ENCODE assay signal across 25 cellular contexts in genomic region chr4:57220734-57221133, GRCh38.
"Had no signal": no experiment of that assay in that cellular context is flagged by ENCODE, and none has a peak within 500 bp of the region (broad histone marks: within the 10 kb centered on the region; RNA-seq: fewer than 3 reads in every experiment).

No MANE protein-coding gene starts in this region.

- H3K4me1 ChIP-seq: colonic mucosa, left lung, upper lobe of left lung had no signal

- H3K27ac ChIP-seq: colonic mucosa, dorsolateral prefrontal cortex, epithelial cell of prostate, left lung, thoracic aorta, upper lobe of left lung had no signal

- H3K4me3 Mint-ChIP-seq: activated naive CD4-positive, alpha-beta T cell treated with anti-CD3 and anti-CD28 coated beads for 36 hours; activated naive CD8-positive, alpha-beta T cell treated with anti-CD3 and anti-CD28 coated beads, Interleukin-2, amount 10 ng/mL, durations not matched to agents 7 days and 5 days; activated T-cell treated with anti-CD3 and anti-CD28 coated beads, Interleukin-2, amount 50 U/mL, for 72 hours; immature natural killer cell; mesothelial cell of epicardium; natural killer cell; T-helper 1 cell treated with Interleukin-12 subunit alpha and Interleukin-12 subunit beta and Interleukin-4 antibody, amounts not matched to agents 30 μg/mL and 1 μg/mL, for 36 hours; WTC11 had no signal

- H3K27me3 ChIP-seq: colonic mucosa, dorsolateral prefrontal cortex, left lung, upper lobe of left lung had no signal

- H3K4me1 Mint-ChIP-seq: activated naive CD8-positive, alpha-beta T cell treated with anti-CD3 and anti-CD28 coated beads, Interleukin-2, amount 10 ng/mL, durations not matched to agents 7 days and 5 days; immature natural killer cell; mesothelial cell of epicardium; natural killer cell had no signal

- H3K36me3 ChIP-seq: colonic mucosa, left lung, thoracic aorta, upper lobe of left lung had no signal

- FAIRE-seq: bronchial epithelial cell had no signal

- DNase-seq: activated CD4-positive, alpha-beta T cell treated with anti-CD3 and anti-CD28 coated beads, Interleukin-2, amount 50 U/mL, for 4 hours; activated CD8-positive, alpha-beta memory T cell treated with anti-CD3 and anti-CD28 coated beads, Interleukin-2, amount 50 U/mL, for 48 hours; activated effector memory CD4-positive, alpha-beta T cell treated with Interleukin-2 at 50 U/mL for 16 hours; activated naive CD4-positive, alpha-beta T cell treated with anti-CD3 and anti-CD28 coated beads for 36 hours; activated naive CD8-positive, alpha-beta T cell treated with anti-CD3 and anti-CD28 coated beads, Interleukin-2, amount 10 ng/mL, durations not matched to agents 7 days and 5 days; activated T-cell treated with anti-CD3 and anti-CD28 coated beads, Interleukin-2, amount 50 U/mL, for 72 hours; amniotic stem cell; colonic mucosa; dorsolateral prefrontal cortex; foreskin fibroblast; immature natural killer cell; left lung; natural killer cell; stimulated activated CD4-positive, alpha-beta T cell treated with anti-CD3 and anti-CD28 coated beads, Interleukin-2, amount 100 ng/mL, for 48 hours; stimulated activated naive CD4-positive, alpha-beta T cell; T1000; upper lobe of left lung had no signal

- H3K9me3 Mint-ChIP-seq: activated naive CD8-positive, alpha-beta T cell treated with anti-CD3 and anti-CD28 coated beads, Interleukin-2, amount 10 ng/mL, durations not matched to agents 7 days and 5 days; activated T-cell treated with anti-CD3 and anti-CD28 coated beads, Interleukin-2, amount 50 U/mL, for 72 hours; immature natural killer cell; natural killer cell; T-helper 1 cell treated with Interleukin-12 subunit alpha and Interleukin-12 subunit beta and Interleukin-4 antibody, amounts not matched to agents 30 μg/mL and 1 μg/mL, for 36 hours had no signal

- H3K27ac Mint-ChIP-seq: activated naive CD4-positive, alpha-beta T cell treated with anti-CD3 and anti-CD28 coated beads for 36 hours; activated naive CD8-positive, alpha-beta T cell treated with anti-CD3 and anti-CD28 coated beads, Interleukin-2, amount 10 ng/mL, durations not matched to agents 7 days and 5 days; activated T-cell treated with anti-CD3 and anti-CD28 coated beads, Interleukin-2, amount 50 U/mL, for 72 hours; immature natural killer cell; mesothelial cell of epicardium; natural killer cell; progenitor cell of endocrine pancreas; T-helper 1 cell treated with Interleukin-12 subunit alpha and Interleukin-12 subunit beta and Interleukin-4 antibody, amounts not matched to agents 30 μg/mL and 1 μg/mL, for 36 hours; WTC11 had no signal

- H3K36me3 Mint-ChIP-seq: activated naive CD8-positive, alpha-beta T cell treated with anti-CD3 and anti-CD28 coated beads, Interleukin-2, amount 10 ng/mL, durations not matched to agents 7 days and 5 days; immature natural killer cell; natural killer cell had no signal

- H3K4me3 ChIP-seq: colonic mucosa, dorsolateral prefrontal cortex, left lung, lung, thoracic aorta, upper lobe of left lung had no signal

- H3K9me3 ChIP-seq: colonic mucosa, left lung, thoracic aorta, upper lobe of left lung had no signal

- ATAC-seq: activated T-cell treated with anti-CD3 and anti-CD28 coated beads, Interleukin-2, amount 50 U/mL, for 72 hours; left lung; natural killer cell; WTC11 had no signal

- H3K27me3 Mint-ChIP-seq: activated naive CD8-positive, alpha-beta T cell treated with anti-CD3 and anti-CD28 coated beads, Interleukin-2, amount 10 ng/mL, durations not matched to agents 7 days and 5 days; progenitor cell of endocrine pancreas had no signal
